In genomic region chr9:99299214-99300102, GRCh38 we compare ENCODE assay signal across 8 cellular contexts.
DNase-seq lines count a peak whose midpoint lies in the region; ATAC-seq and TF ChIP-seq lines count a peak whose summit lies in the region.

No MANE protein-coding gene starts in this region.

- intact Hi-C loops in heart left ventricle (cut with DNase I), result loop anchor here in 2 of 10 donors (5.0 to 10.0 kb wide), 2 partner anchors 55 to 73 kb away; no protein-coding TSS in a partner anchor
- intact Hi-C loops in esophagus muscularis mucosa (cut with DNase I), result no loop called here
- intact Hi-C loops in upper lobe of right lung (cut with DNase I), result no loop called here

- no peak for DNase-seq in heart left ventricle
- DNase-seq in right atrium auricular region (ENCODE audit: low spot score), result no peak
- peak; percentile 53 for DNase-seq in NOMO-1 treated with DMSO at 0.1 percent for 48 hours (lab: John Stamatoyannopoulos, UW; ENCODE audit: unreplicated experiment)
- DNase-seq in esophagus muscularis mucosa (ENCODE audit: extremely low spot score), result peak; percentile 88
- DNase-seq in upper lobe of right lung, result no peak
- DNase-seq in stimulated activated CD4-positive, alpha-beta T cell treated with anti-CD3 and anti-CD28 coated beads, Interleukin-12 subunit alpha, Interleukin-12 subunit beta, amount 100 ng/mL, for 4 hours, result no peak
- no peak for DNase-seq in stimulated activated naive CD4-positive, alpha-beta T cell treated with Interleukin-2 at 50 U/mL for 16 hours (lab: John Stamatoyannopoulos, UW)

- WGBS in heart left ventricle, 4 donors, result 70 to 77% (median 77%) methylated on average over 4 of the region's 4 CpGs
- 70% methylated on average over 4 of the region's 4 CpGs for WGBS in esophagus muscularis mucosa

- no peak for TF ChIP-seq EP300 in esophagus muscularis mucosa (IDR thresholded peaks at IDR 0.05)

- H3K27ac ChIP-seq in heart left ventricle, result no peak overlapping the region
- H3K27ac ChIP-seq in right atrium auricular region, result no peak overlapping the region
- H3K27ac ChIP-seq in esophagus muscularis mucosa (replicated peaks in 1 of 4), result no peak overlapping the region
- no peak overlapping the region for H3K27ac ChIP-seq in upper lobe of right lung

- H3K9me3 ChIP-seq in heart left ventricle (no peaks in the 10 kb centered on the region), right atrium auricular region (no peaks in the 10 kb centered on the region), esophagus muscularis mucosa (no peaks in the 10 kb centered on the region), upper lobe of right lung (no peaks in the 10 kb centered on the region)

- no peaks in the 10 kb centered on the region for H3K4me1 ChIP-seq in heart left ventricle
- no peaks in the 10 kb centered on the region for H3K4me1 ChIP-seq in right atrium auricular region
- peaks cover 0 to 11% (median 2%) of the 10 kb centered on the region in 4 donors for H3K4me1 ChIP-seq in esophagus muscularis mucosa
- H3K4me1 ChIP-seq in upper lobe of right lung, result no peaks in the 10 kb centered on the region

- H3K36me3 ChIP-seq in heart left ventricle (no peaks in the 10 kb centered on the region), right atrium auricular region (no peaks in the 10 kb centered on the region), esophagus muscularis mucosa (no peaks in the 10 kb centered on the region), upper lobe of right lung (no peaks in the 10 kb centered on the region)

- H3K4me3 ChIP-seq in heart left ventricle (no peak overlapping the region), right atrium auricular region (no peak overlapping the region), esophagus muscularis mucosa (no peak overlapping the region), upper lobe of right lung (no peak overlapping the region)

- TF ChIP-seq CTCF in heart left ventricle (IDR thresholded peaks at IDR 0.05), result peak in 9 of 12 donors; percentile 23 to 53 (median 35)
- TF ChIP-seq CTCF in right atrium auricular region (IDR thresholded peaks at IDR 0.05), result peak in 1 of 2 donors; percentile 51
- no peak for TF ChIP-seq CTCF in esophagus muscularis mucosa (IDR thresholded peaks at IDR 0.05)
- peak; percentile 36 for TF ChIP-seq CTCF in upper lobe of right lung (IDR thresholded peaks at IDR 0.05)

- no peaks in the 10 kb centered on the region for H3K27me3 ChIP-seq in heart left ventricle
- no peaks in the 10 kb centered on the region for H3K27me3 ChIP-seq in right atrium auricular region
- no peaks in the 10 kb centered on the region for H3K27me3 ChIP-seq in esophagus muscularis mucosa
- peaks cover 8% of the 10 kb centered on the region for H3K27me3 ChIP-seq in upper lobe of right lung

- TF ChIP-seq POLR2A in heart left ventricle (IDR thresholded peaks at IDR 0.05) (no peak), esophagus muscularis mucosa (IDR thresholded peaks at IDR 0.05; ENCODE audit: low read depth) (no peak)

- ATAC-seq in heart left ventricle (peak in 3 of 4 donors; percentile 16 to 49 (median 23)), upper lobe of right lung (no peak), HG03457 (IDR thresholded peaks at IDR 0.05; ENCODE audit: unreplicated experiment) (no peak)

Comparison
In these comparisons a context has a peak if more than half of its experiments do, and no peak if none do; other contexts are left out.
1. ATAC-seq: peak in heart left ventricle (3 of 4); none in upper lobe of right lung (single experiment) and HG03457 (single experiment).
2. DNase-seq: peak in NOMO-1 treated with DMSO at 0.1 percent for 48 hours (single experiment) and esophagus muscularis mucosa (single experiment); none in heart left ventricle (0 of 5), right atrium auricular region (single experiment), upper lobe of right lung (single experiment), stimulated activated CD4-positive, alpha-beta T cell treated with anti-CD3 and anti-CD28 coated beads, Interleukin-12 subunit alpha, Interleukin-12 subunit beta, amount 100 ng/mL, for 4 hours (single experiment) and stimulated activated naive CD4-positive, alpha-beta T cell treated with Interleukin-2 at 50 U/mL for 16 hours (single experiment).
3. CTCF ChIP-seq: peak in heart left ventricle (9 of 12) and upper lobe of right lung (single experiment); none in esophagus muscularis mucosa (0 of 3).